1 cellular context compared by ENCODE assay signal in genomic region chr2:26974352-26974751, GRCh38.
TF ChIP-seq lines count a peak whose summit lies in the region.

No MANE protein-coding gene starts in this region.

TF ChIP-seq in K562, 482 proteins besides CTCF, POLR2A, EP300 and RAD21 (continues in another document):
- TF ChIP-seq CREM (IDR thresholded peaks at IDR 0.05; ENCODE audit: low read depth) = 0 out of 2 replicates have a peak, but pooled peaks have one; percentile 35
- no peak for TF ChIP-seq E2F6 (IDR thresholded peaks at IDR 0.05; ENCODE audit: borderline replicate concordance in 1 of 2, extremely low read depth in 1 of 2, insufficient read depth in 1 of 2, insufficient read length in 1 of 2, low read depth in 1 of 2, low read length in 1 of 2, poor library complexity in 1 of 2, severe bottlenecking in 1 of 2)
- TF ChIP-seq YY1 (IDR thresholded peaks at IDR 0.05; ENCODE audit: borderline replicate concordance in 1 of 3, control insufficient read depth in 1 of 3, extremely low read depth in 1 of 3, insufficient read depth in 3 of 3, insufficient read length in 1 of 3, insufficient replicate concordance in 2 of 3, low read depth in 1 of 3, low read length in 2 of 3) = peak in 1 of 3 experiments; percentile 38
- no peak for TF ChIP-seq RBM39 (optimal IDR thresholded peaks at IDR 0.05; ENCODE audit: low read depth, low read length)
- TF ChIP-seq SAFB (IDR thresholded peaks at IDR 0.05; ENCODE audit: borderline replicate concordance, low read depth, low read length) = no peak
- peak; percentile 79 for TF ChIP-seq MTA2 (IDR thresholded peaks at IDR 0.05; ENCODE audit: low read depth)
- peak; percentile 74 for TF ChIP-seq CXXC5 (CRISPR knock-in tag; IDR thresholded peaks at IDR 0.05)
- TF ChIP-seq BHLHE40 (IDR thresholded peaks at IDR 0.05; ENCODE audit: low read length) = peak; percentile 77
- TF ChIP-seq HDAC1 (IDR thresholded peaks at IDR 0.05) = peak in 1 of 2 experiments; percentile 33; a peak in 2 of 4 replicates
- TF ChIP-seq CBFA2T3 (IDR thresholded peaks at IDR 0.05) = peak; percentile 94
- TF ChIP-seq TRIM24 (IDR thresholded peaks at IDR 0.05) = peak; percentile 31 to 76; a peak in 3 of 4 replicates
- TF ChIP-seq MCM3 (IDR thresholded peaks at IDR 0.05) = no peak
- peak; percentile 59; the same call in 1 of the 2 replicates for TF ChIP-seq SMAD4 (CRISPR knock-in tag; conservative IDR thresholded peaks at IDR 0.05)
- no peak for TF ChIP-seq KDM2B (CRISPR knock-in tag; IDR thresholded peaks at IDR 0.05)
- TF ChIP-seq HNRNPLL (IDR thresholded peaks at IDR 0.05; ENCODE audit: low read depth, low read length, poor library complexity, severe bottlenecking) = no peak
- TF ChIP-seq DDX20 (tag; IDR thresholded peaks at IDR 0.05; ENCODE audit: low read depth) = no peak
- no peak for TF ChIP-seq HMG20B (CRISPR knock-in tag; IDR thresholded peaks at IDR 0.05)
- TF ChIP-seq ZNF197 (CRISPR knock-in tag; IDR thresholded peaks at IDR 0.05; ENCODE audit: low read depth) = no peak
- no peak for TF ChIP-seq JUN (IDR thresholded peaks at IDR 0.05; ENCODE audit: borderline replicate concordance, low read depth, low read length)
- no peak for TF ChIP-seq JUN (CRISPR knock-in tag; IDR thresholded peaks at IDR 0.05; ENCODE audit: borderline replicate concordance)
- TF ChIP-seq PML (IDR thresholded peaks at IDR 0.05; ENCODE audit: low read length) = peak; percentile 78
- TF ChIP-seq SMAD3 (CRISPR knock-in tag; conservative IDR thresholded peaks at IDR 0.05) = 0 out of 2 replicates have a peak, but pooled peaks have one; percentile 6
- peak; percentile 87 for TF ChIP-seq TAL1 (IDR thresholded peaks at IDR 0.05)
- TF ChIP-seq ELF4 (CRISPR knock-in tag; IDR thresholded peaks at IDR 0.05) = 0 out of 2 replicates have a peak, but pooled peaks have one; percentile 30
- TF ChIP-seq ZBTB11 (CRISPR knock-in tag; IDR thresholded peaks at IDR 0.05) = peak in 1 of 3 experiments; percentile 21; a peak in 1 of 6 replicates
- peak; percentile 93 for TF ChIP-seq SOX6 (IDR thresholded peaks at IDR 0.05)
- no peak for TF ChIP-seq IRF9 (tag; IDR thresholded peaks at IDR 0.05)
- TF ChIP-seq DPF2 (IDR thresholded peaks at IDR 0.05) = peak; percentile 83
- peak; percentile 47 for TF ChIP-seq CCNT2 (IDR thresholded peaks at IDR 0.05; ENCODE audit: borderline replicate concordance, extremely low read depth, insufficient read length, low read depth, low read length)
- peak; percentile 18; the same call in 1 of the 2 replicates for TF ChIP-seq ATF7 (IDR thresholded peaks at IDR 0.05)
- TF ChIP-seq ZMIZ1 (IDR thresholded peaks at IDR 0.05; ENCODE audit: low read depth in 2 of 2, low read length in 2 of 2) = peak in 1 of 2 experiments; percentile 67; a peak in 1 of 4 replicates
- TF ChIP-seq SMARCC2 (IDR thresholded peaks at IDR 0.05; ENCODE audit: low read depth) = peak; percentile 66; the same call in 1 of the 2 replicates
- peak; percentile 61 to 62; a peak in 2 of 4 replicates for TF ChIP-seq TBL1XR1 (IDR thresholded peaks at IDR 0.05; ENCODE audit: low read length in 2 of 2)
- peak; percentile 70 for TF ChIP-seq RBBP5 (IDR thresholded peaks at IDR 0.05; ENCODE audit: borderline replicate concordance, insufficient read depth, low read length, poor library complexity, severe bottlenecking)
- TF ChIP-seq RNF2 (IDR thresholded peaks at IDR 0.05) = 0 out of 2 replicates have a peak, but pooled peaks have one; percentile 26
- TF ChIP-seq MYC (IDR thresholded peaks at IDR 0.05; ENCODE audit: low read depth, low read length) = peak; percentile 71
- no peak for TF ChIP-seq MYC (CRISPR knock-in tag; IDR thresholded peaks at IDR 0.05; ENCODE audit: borderline replicate concordance, low read depth)
- TF ChIP-seq PPARD (CRISPR knock-in tag; IDR thresholded peaks at IDR 0.05) = no peak
- TF ChIP-seq POLR2H (tag; IDR thresholded peaks at IDR 0.05; ENCODE audit: low read depth) = no peak
- no peak for TF ChIP-seq TRIM25 (IDR thresholded peaks at IDR 0.05; ENCODE audit: borderline replicate concordance)
- no peak for TF ChIP-seq DEAF1 (CRISPR knock-in tag; IDR thresholded peaks at IDR 0.05)
- no peak for TF ChIP-seq ZNF318 (IDR thresholded peaks at IDR 0.05; ENCODE audit: borderline replicate concordance in 1 of 2, low read depth in 1 of 2)
- TF ChIP-seq KDM1A (IDR thresholded peaks at IDR 0.05) = peak; percentile 53 to 55; a peak in 3 of 4 replicates
